Comparison of ENCODE assay signal across 1 cellular context in genomic region chr17:48107137-48108055, GRCh38.
TF ChIP-seq lines count a peak whose summit lies in the region.

TSS of gene SNX11 (plus strand) at chr17:48107766. CDS start at chr17:48112044, 4,278 bp downstream.

TF ChIP-seq in K562, 482 proteins besides CTCF, POLR2A, EP300 and RAD21 (continued from another document and continues in another):
- TF ChIP-seq MGA (IDR thresholded peaks at IDR 0.05) (no peak), TARDBP (IDR thresholded peaks at IDR 0.05) (peak; percentile 38), ZNF717 (CRISPR knock-in tag; IDR thresholded peaks at IDR 0.05) (no peak), FOXJ2 (tag; IDR thresholded peaks at IDR 0.05) (no peak), ZBTB34 (CRISPR knock-in tag; IDR thresholded peaks at IDR 0.05) (no peak), THAP12 (CRISPR knock-in tag; IDR thresholded peaks at IDR 0.05) (peak; percentile 14; the same call in 1 of the 2 replicates), ZBTB26 (CRISPR knock-in tag; IDR thresholded peaks at IDR 0.05) (no peak), ZNF76 (CRISPR knock-in tag; IDR thresholded peaks at IDR 0.05; ENCODE audit: borderline replicate concordance) (no peak), MTA2 (IDR thresholded peaks at IDR 0.05; ENCODE audit: low read depth) (no peak), MIER1 (IDR thresholded peaks at IDR 0.05; ENCODE audit: low read depth) (no peak), NR4A1 (CRISPR knock-in tag; IDR thresholded peaks at IDR 0.05) (no peak), NR4A1 (tag; IDR thresholded peaks at IDR 0.05) (no peak), POLR3G (IDR thresholded peaks at IDR 0.05; ENCODE audit: extremely low read depth, insufficient read length, insufficient replicate concordance) (no peak), RAD51 (IDR thresholded peaks at IDR 0.05; ENCODE audit: borderline replicate concordance, low read depth) (no peak), MCM5 (IDR thresholded peaks at IDR 0.05; ENCODE audit: low read depth) (no peak), ZBTB12 (CRISPR knock-in tag; IDR thresholded peaks at IDR 0.05) (no peak), THRA (IDR thresholded peaks at IDR 0.05) (no peak), MLLT1 (IDR thresholded peaks at IDR 0.05) (no peak), CREBBP (IDR thresholded peaks at IDR 0.05; ENCODE audit: low read depth, low read length) (no peak), ZZZ3 (IDR thresholded peaks at IDR 0.05) (no peak), POLR2H (tag; IDR thresholded peaks at IDR 0.05; ENCODE audit: low read depth) (no peak), DACH1 (IDR thresholded peaks at IDR 0.05; ENCODE audit: partially characterized antibody) (no peak), POLR2B (IDR thresholded peaks at IDR 0.05; ENCODE audit: low read depth, partially characterized antibody) (peak; percentile 68), GATAD2A (IDR thresholded peaks at IDR 0.05) (no peak; the same call in 1 of the 2 replicates), STAG1 (CRISPR knock-in tag; IDR thresholded peaks at IDR 0.05; ENCODE audit: borderline replicate concordance) (no peak), TEAD1 (CRISPR knock-in tag; IDR thresholded peaks at IDR 0.05) (peak in 1 of 2 experiments; percentile 37; a peak in 1 of 4 replicates), L3MBTL2 (IDR thresholded peaks at IDR 0.05) (peak; percentile 52; the same call in 1 of the 2 replicates), ZNF212 (CRISPR knock-in tag; IDR thresholded peaks at IDR 0.05) (no peak), MAFG (tag; conservative IDR thresholded peaks at IDR 0.05) (no peak), SIX5 (IDR thresholded peaks at IDR 0.05; ENCODE audit: borderline replicate concordance in 1 of 2, insufficient read depth in 1 of 2, low read depth in 1 of 2, low read length in 2 of 2) (no peak), RBM39 (optimal IDR thresholded peaks at IDR 0.05; ENCODE audit: low read depth, low read length) (no peak), DEAF1 (CRISPR knock-in tag; IDR thresholded peaks at IDR 0.05) (no peak), MAFF (IDR thresholded peaks at IDR 0.05; ENCODE audit: low read length) (no peak)
